Comparison of ENCODE assay signal across 1 cellular context in the genomic region with DNA sequence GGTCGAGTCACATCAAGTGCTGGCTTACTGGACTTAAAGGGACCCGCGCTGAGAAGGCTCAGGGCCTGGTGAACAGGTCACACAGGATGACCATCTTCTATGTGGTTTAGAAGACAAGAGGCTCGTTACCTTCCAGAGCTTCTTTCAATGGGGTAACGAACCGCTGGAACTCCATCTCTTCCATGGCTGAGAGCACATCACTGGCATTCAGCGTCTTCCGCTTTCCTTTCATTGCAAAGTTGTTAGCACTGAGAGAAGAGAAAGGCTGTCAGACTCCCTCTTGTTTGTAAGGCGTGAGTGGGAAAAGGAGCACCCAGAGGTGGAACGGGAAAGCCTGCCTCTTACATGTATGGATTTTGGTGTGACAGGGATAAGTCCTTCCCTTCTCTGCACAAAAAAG.
TF ChIP-seq lines count a peak whose summit lies in the region.

No MANE protein-coding gene starts in this region.

TF ChIP-seq in HepG2, 621 proteins besides CTCF, POLR2A, EP300 and RAD21:
- 0 out of 2 replicates have a peak, but pooled peaks have one; percentile 2 for TF ChIP-seq ZNF383 (CRISPR knock-in tag; IDR thresholded peaks at IDR 0.05; ENCODE audit: borderline replicate concordance)
- TF ChIP-seq, protein P1, sequence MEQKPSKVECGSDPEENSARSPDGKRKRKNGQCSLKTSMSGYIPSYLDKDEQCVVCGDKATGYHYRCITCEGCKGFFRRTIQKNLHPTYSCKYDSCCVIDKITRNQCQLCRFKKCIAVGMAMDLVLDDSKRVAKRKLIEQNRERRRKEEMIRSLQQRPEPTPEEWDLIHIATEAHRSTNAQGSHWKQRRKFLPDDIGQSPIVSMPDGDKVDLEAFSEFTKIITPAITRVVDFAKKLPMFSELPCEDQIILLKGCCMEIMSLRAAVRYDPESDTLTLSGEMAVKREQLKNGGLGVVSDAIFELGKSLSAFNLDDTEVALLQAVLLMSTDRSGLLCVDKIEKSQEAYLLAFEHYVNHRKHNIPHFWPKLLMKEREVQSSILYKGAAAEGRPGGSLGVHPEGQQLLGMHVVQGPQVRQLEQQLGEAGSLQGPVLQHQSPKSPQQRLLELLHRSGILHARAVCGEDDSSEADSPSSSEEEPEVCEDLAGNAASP (CRISPR knock-in tag; IDR thresholded peaks at IDR 0.05; ENCODE audit: borderline replicate concordance): no peak
